ENCODE assay signal across 1 cellular context in the genomic region with DNA sequence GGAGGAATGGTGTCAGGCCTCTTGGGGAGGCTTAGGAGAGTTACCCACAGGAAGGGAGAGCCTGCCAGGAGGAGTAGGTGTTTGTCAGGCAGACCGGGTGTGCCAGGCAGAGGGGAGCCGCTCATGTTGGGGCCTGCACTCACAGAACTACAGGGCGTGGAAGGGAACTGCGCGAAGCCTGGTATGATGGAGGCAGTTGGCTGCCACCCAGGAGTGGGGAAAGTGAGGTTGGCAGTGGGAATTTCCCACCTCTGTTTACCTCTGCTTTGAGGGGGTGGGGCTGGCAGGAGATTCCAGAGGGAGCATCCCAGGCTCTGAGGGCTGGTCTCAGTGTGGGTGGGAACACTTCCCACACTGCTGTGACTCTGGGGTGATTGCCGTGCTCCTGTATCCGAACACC.
TF ChIP-seq lines count a peak whose summit lies in the region.

No MANE protein-coding gene starts in this region.

TF ChIP-seq in GM23338, 12 proteins besides CTCF, POLR2A, EP300 and RAD21 (continued from another document):
- TF ChIP-seq, protein P1, sequence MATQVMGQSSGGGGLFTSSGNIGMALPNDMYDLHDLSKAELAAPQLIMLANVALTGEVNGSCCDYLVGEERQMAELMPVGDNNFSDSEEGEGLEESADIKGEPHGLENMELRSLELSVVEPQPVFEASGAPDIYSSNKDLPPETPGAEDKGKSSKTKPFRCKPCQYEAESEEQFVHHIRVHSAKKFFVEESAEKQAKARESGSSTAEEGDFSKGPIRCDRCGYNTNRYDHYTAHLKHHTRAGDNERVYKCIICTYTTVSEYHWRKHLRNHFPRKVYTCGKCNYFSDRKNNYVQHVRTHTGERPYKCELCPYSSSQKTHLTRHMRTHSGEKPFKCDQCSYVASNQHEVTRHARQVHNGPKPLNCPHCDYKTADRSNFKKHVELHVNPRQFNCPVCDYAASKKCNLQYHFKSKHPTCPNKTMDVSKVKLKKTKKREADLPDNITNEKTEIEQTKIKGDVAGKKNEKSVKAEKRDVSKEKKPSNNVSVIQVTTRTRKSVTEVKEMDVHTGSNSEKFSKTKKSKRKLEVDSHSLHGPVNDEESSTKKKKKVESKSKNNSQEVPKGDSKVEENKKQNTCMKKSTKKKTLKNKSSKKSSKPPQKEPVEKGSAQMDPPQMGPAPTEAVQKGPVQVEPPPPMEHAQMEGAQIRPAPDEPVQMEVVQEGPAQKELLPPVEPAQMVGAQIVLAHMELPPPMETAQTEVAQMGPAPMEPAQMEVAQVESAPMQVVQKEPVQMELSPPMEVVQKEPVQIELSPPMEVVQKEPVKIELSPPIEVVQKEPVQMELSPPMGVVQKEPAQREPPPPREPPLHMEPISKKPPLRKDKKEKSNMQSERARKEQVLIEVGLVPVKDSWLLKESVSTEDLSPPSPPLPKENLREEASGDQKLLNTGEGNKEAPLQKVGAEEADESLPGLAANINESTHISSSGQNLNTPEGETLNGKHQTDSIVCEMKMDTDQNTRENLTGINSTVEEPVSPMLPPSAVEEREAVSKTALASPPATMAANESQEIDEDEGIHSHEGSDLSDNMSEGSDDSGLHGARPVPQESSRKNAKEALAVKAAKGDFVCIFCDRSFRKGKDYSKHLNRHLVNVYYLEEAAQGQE (IDR thresholded peaks at IDR 0.05; ENCODE audit: unreplicated experiment), result no peak
- TF ChIP-seq CREB1 (CRISPR knock-in tag; IDR thresholded peaks at IDR 0.05; ENCODE audit: low read depth) (no peak), POLR2AphosphoS5 (IDR thresholded peaks at IDR 0.05; ENCODE audit: low read depth) (no peak), EZH2phosphoT487 (IDR thresholded peaks at IDR 0.05; ENCODE audit: unreplicated experiment) (no peak), STAT1 (IDR thresholded peaks at IDR 0.05; ENCODE audit: unreplicated experiment) (no peak), EZH2 (IDR thresholded peaks at IDR 0.05; ENCODE audit: low read depth, unreplicated experiment) (no peak), ZNF114 (CRISPR knock-in tag; IDR thresholded peaks at IDR 0.05) (no peak), NANOG (IDR thresholded peaks at IDR 0.05; ENCODE audit: borderline replicate concordance) (no peak)
